Comparison of ENCODE assay signal across 1 cellular context in genomic region chr7:103710247-103710646, GRCh38.
TF ChIP-seq lines count a peak whose summit lies in the region.

No MANE protein-coding gene starts in this region.

TF ChIP-seq in SK-N-SH, 30 proteins besides CTCF, POLR2A, EP300 and RAD21 (continued from another document):
- TF ChIP-seq POLR2AphosphoS5 (IDR thresholded peaks at IDR 0.05; ENCODE audit: low read depth, low read length) (no peak), RXRA (IDR thresholded peaks at IDR 0.05; ENCODE audit: borderline replicate concordance, low read depth) (no peak), EZH2phosphoT487 (IDR thresholded peaks at IDR 0.05; ENCODE audit: borderline replicate concordance, low read depth) (no peak), RFX5 (IDR thresholded peaks at IDR 0.05; ENCODE audit: low read length) (no peak), MXI1 (IDR thresholded peaks at IDR 0.05; ENCODE audit: low read depth, low read length) (no peak), FOSL2 (IDR thresholded peaks at IDR 0.05; ENCODE audit: borderline replicate concordance, low read depth) (no peak), SMC3 (IDR thresholded peaks at IDR 0.05; ENCODE audit: low read depth, low read length) (no peak), SIN3A (IDR thresholded peaks at IDR 0.05; ENCODE audit: borderline replicate concordance, low read depth, low read length) (no peak), NFIC (IDR thresholded peaks at IDR 0.05; ENCODE audit: borderline replicate concordance) (no peak), CHD2 (IDR thresholded peaks at IDR 0.05; ENCODE audit: low read length, partially characterized antibody) (no peak)
- TF ChIP-seq, protein P1, sequence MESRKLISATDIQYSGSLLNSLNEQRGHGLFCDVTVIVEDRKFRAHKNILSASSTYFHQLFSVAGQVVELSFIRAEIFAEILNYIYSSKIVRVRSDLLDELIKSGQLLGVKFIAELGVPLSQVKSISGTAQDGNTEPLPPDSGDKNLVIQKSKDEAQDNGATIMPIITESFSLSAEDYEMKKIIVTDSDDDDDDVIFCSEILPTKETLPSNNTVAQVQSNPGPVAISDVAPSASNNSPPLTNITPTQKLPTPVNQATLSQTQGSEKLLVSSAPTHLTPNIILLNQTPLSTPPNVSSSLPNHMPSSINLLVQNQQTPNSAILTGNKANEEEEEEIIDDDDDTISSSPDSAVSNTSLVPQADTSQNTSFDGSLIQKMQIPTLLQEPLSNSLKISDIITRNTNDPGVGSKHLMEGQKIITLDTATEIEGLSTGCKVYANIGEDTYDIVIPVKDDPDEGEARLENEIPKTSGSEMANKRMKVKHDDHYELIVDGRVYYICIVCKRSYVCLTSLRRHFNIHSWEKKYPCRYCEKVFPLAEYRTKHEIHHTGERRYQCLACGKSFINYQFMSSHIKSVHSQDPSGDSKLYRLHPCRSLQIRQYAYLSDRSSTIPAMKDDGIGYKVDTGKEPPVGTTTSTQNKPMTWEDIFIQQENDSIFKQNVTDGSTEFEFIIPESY (IDR thresholded peaks at IDR 0.05; ENCODE audit: borderline replicate concordance, low read depth) = no peak
- TF ChIP-seq, protein P2, sequence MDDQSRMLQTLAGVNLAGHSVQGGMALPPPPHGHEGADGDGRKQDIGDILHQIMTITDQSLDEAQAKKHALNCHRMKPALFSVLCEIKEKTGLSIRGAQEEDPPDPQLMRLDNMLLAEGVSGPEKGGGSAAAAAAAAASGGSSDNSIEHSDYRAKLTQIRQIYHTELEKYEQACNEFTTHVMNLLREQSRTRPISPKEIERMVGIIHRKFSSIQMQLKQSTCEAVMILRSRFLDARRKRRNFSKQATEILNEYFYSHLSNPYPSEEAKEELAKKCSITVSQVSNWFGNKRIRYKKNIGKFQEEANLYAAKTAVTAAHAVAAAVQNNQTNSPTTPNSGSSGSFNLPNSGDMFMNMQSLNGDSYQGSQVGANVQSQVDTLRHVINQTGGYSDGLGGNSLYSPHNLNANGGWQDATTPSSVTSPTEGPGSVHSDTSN (IDR thresholded peaks at IDR 0.05) = no peak
